In the genomic region with DNA sequence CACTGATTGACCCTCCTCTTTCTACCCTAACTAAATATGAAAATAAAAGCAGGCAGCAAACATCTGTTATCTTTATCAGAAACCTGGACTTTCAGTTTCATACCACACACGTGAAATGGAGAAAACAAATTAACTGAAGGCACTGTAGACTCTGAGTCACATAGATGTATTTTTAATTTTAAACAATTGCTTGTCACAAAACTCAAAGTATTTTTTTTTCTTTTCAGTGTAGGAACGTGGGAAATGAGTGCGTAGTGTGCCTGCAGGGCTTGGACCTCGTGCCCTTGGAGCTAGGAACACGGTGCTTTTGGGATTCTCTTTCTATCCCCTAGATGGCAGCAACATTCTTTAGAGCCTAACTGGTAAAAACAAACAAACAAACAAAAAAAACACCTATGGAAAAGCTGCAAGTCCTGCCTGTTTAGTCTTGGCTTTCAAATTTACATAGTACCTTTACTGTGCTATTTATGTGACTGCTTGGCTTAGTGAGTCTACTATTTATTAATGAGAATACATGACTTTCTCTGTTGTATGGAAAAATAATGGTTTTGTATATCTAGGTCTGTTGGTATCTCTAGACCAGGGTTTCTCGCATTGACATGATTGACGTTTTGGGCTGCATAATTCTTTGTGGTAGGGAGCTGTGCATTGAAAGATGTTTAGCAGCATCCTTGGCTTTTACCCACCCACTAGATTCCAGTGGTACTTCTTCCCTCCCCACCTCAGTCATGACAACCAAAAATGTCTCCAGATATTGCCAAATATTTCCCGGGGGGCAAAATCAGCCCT, we compare ENCODE assay signal across 8 cellular contexts. TPM values are rescaled to one million over a fixed set of nuclear protein-coding genes. Genes with fewer than 3 reads are reported as not detected.
A peak's percentile ranks its signal among the peaks of the same experiment; 100 is the strongest.
DNase-seq lines count a peak whose midpoint lies in the region; ATAC-seq and TF ChIP-seq lines count a peak whose summit lies in the region.

No MANE protein-coding gene starts in this region.

- peak; percentile 87 to 89 for TF ChIP-seq CTCF in mammary epithelial cell (conservative IDR thresholded peaks at IDR 0.05 in 1 of 2, IDR thresholded peaks at IDR 0.05 in 1 of 2; ENCODE audit: extremely low read depth in 1 of 2, insufficient read depth in 1 of 2, low read depth in 1 of 2, low read length in 2 of 2)
- TF ChIP-seq CTCF in kidney epithelial cell (IDR thresholded peaks at IDR 0.05; ENCODE audit: insufficient read depth, low read length, poor library complexity, severe bottlenecking): peak; percentile 67
- TF ChIP-seq CTCF in testis (IDR thresholded peaks at IDR 0.05): peak in 2 of 3 experiments; percentile 51 to 52

- H4K20me1 ChIP-seq in mammary epithelial cell (ENCODE audit: insufficient read depth, low read length): no peaks in the 10 kb centered on the region

- H3K4me3 ChIP-seq in mammary epithelial cell (replicated peaks in 1 of 3; ENCODE audit: insufficient read depth in 1 of 3, low read depth in 2 of 3, low read length in 3 of 3) (peak overlapping the region in 2 of 3 experiments; percentile 36 to 39), kidney epithelial cell (ENCODE audit: low read depth, low read length) (no peak overlapping the region), testis (no peak overlapping the region)

- peak overlapping the region; percentile 46 for H2AFZ ChIP-seq in mammary epithelial cell (ENCODE audit: low read depth, low read length)

- H3K27me3 ChIP-seq in mammary epithelial cell (ENCODE audit: insufficient read depth, low read length) (no peaks in the 10 kb centered on the region), kidney epithelial cell (ENCODE audit: control insufficient read depth, insufficient read depth, low read length) (no peaks in the 10 kb centered on the region), testis (no peaks in the 10 kb centered on the region)

- no peak overlapping the region for H3K27ac ChIP-seq in mammary epithelial cell (ENCODE audit: insufficient read depth, low read depth, low read length)
- H3K27ac ChIP-seq in testis: no peak overlapping the region

- 27% methylated on average over 8 of the region's 8 CpGs for WGBS in mammary epithelial cell (ENCODE audit: low coverage, missing lambda C conversion rate)
- WGBS in testis, 2 donors: 37 to 46% methylated on average over 8 of the region's 8 CpGs

- H3K79me2 ChIP-seq in mammary epithelial cell (ENCODE audit: insufficient read depth, low read length): no peaks in the 10 kb centered on the region

- ATAC-seq in HG03097 (IDR thresholded peaks at IDR 0.05; ENCODE audit: low FRiP score, unreplicated experiment): peak; percentile 92

- no peak for TF ChIP-seq POLR2A in testis (IDR thresholded peaks at IDR 0.05)

- peaks cover 24% of the 10 kb centered on the region for H3K4me1 ChIP-seq in mammary epithelial cell (ENCODE audit: insufficient read depth, low read length)
- no peaks in the 10 kb centered on the region for H3K4me1 ChIP-seq in testis

- no TSS peak for BruUV-seq in mammary epithelial cell (replicated peaks; lab: Mats Ljungman, UMichigan)

- peak overlapping the region; percentile 75 for H3K4me2 ChIP-seq in mammary epithelial cell (ENCODE audit: insufficient read depth, low read depth, low read length)

- intact Hi-C loops in mammary epithelial cell (cut with micrococcal nuclease): loop anchor here (1.0 kb wide), 4 partner anchors 201 to 961 kb away; a partner anchor contains a TSS
- intact Hi-C loops in testis (cut with DNase I; ENCODE audit: low total_unique reads): loop anchor here (10.0 kb wide), 1 partner anchor 285 kb away; no protein-coding TSS in a partner anchor

- DNase-seq in NCI-H146 (lab: John Stamatoyannopoulos, UW) (peak; percentile 10), NCI-H146 treated with DMSO at 0.1 percent for 48 hours (lab: John Stamatoyannopoulos, UW; ENCODE audit: unreplicated experiment) (no peak), GM19238 (ENCODE audit: insufficient read length, low spot score) (peak; percentile 23), NOMO-1 treated with dmso at 0.1 percent for 144 hours (lab: John Stamatoyannopoulos, UW; ENCODE audit: unreplicated experiment) (peak; percentile 13), mammary epithelial cell (peak; percentile 63), kidney epithelial cell (ENCODE audit: low read depth) (no peak), testis (peak; percentile 41)

- H3K9me3 ChIP-seq in mammary epithelial cell (replicated peaks; ENCODE audit: insufficient read depth, low read length) (no peaks in the 10 kb centered on the region), testis (no peaks in the 10 kb centered on the region)

- H3K36me3 ChIP-seq in mammary epithelial cell (ENCODE audit: insufficient read depth, low read length) (no peaks in the 10 kb centered on the region), kidney epithelial cell (ENCODE audit: control insufficient read depth, insufficient read depth, low read length) (no peaks in the 10 kb centered on the region), testis (ENCODE audit: low read depth, missing control alignments) (no peaks in the 10 kb centered on the region)

- in situ Hi-C loops in mammary epithelial cell (cut with MboI; ENCODE audit: low sequenced_read_pairs in 2 of 2): loop anchor here (5.0 to 25.0 kb wide), 4 partner anchors 197 to 965 kb away; a partner anchor contains a TSS

- CTCF ChIA-PET in mammary epithelial cell (lab: Charles Lee; ENCODE audit: low non-redundant PET): interaction anchor here (0.6 to 1.1 kb wide), 3 partner anchors 388 to 961 kb away, joined by 3 to 13 read pairs (median 4); no protein-coding TSS in a partner anchor

- H3K9ac ChIP-seq in mammary epithelial cell (ENCODE audit: insufficient read depth, low read length): peak overlapping the region; percentile 36

- dilution Hi-C loops in mammary epithelial cell (cut with HindIII; ENCODE audit: low sequenced_read_pairs): loop anchor here (5.0 kb wide), 1 partner anchor 958 kb away; no protein-coding TSS in a partner anchor

RNA-seq across cellular contexts. Expression of a gene that starts 16.8 kb away (rescaled TPM):
- total RNA-seq in mammary epithelial cell: under 1 TPM; 0.16 to 0.50 TPM
- polyA plus RNA-seq in mammary epithelial cell: 0.10 TPM
- not detected for polyA minus RNA-seq in mammary epithelial cell
- total RNA-seq in kidney epithelial cell: 1.3 and 1.5 TPM in 2 replicates
- under 1 TPM in 1 of 2 donors, not detected in 1; 0.16 TPM for total RNA-seq in testis
- polyA plus RNA-seq in testis (ENCODE audit: insufficient read depth, low read depth, low replicate concordance): 0.15 TPM

Comparison
In these comparisons a context has a peak if more than half of its experiments do, and no peak if none do; other contexts are left out.
1. DNase-seq: peak in NCI-H146 (single experiment), GM19238 (single experiment), NOMO-1 treated with dmso at 0.1 percent for 144 hours (single experiment), mammary epithelial cell (single experiment) and testis (single experiment); none in NCI-H146 treated with DMSO at 0.1 percent for 48 hours (single experiment) and kidney epithelial cell (single experiment).
2. H3K4me3 ChIP-seq: peak in mammary epithelial cell (2 of 3); none in kidney epithelial cell (single experiment) and testis (0 of 2).
3. Peak in every context shown above with its lines, with median percentiles within 50 percentile points of each other: CTCF ChIP-seq.